ENCODE assay signal across 23 cellular contexts in the genomic region with DNA sequence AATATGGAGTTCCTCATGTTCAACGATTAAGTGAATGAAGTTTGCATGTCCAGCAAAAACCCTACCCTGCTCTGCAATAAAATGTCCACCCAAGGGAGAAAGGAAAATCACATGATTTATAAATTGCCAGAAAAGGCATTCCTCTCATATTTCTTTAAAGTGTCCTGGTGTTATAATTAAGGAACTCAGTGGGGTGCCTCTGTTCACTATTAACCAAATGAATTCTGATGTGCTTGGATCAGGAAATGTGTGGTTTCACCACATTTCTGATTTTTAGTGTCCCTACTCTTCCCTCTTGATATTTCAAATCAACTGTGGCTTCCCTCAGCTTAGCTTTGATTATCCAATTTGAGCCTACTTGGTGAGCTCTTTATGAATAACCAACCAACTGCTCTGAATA.
"Had no signal": no experiment of that assay in that cellular context is flagged by ENCODE, and none has a peak within 500 bp of the region (broad histone marks: within the 10 kb centered on the region; RNA-seq: fewer than 3 reads in every experiment).

No MANE protein-coding gene starts in this region.

- H3K27ac Mint-ChIP-seq: activated CD4-positive, alpha-beta memory T cell treated with anti-CD3 and anti-CD28 coated beads for 36 hours; activated CD4-positive, alpha-beta T cell treated with anti-CD3 and anti-CD28 coated beads for 36 hours; activated naive CD4-positive, alpha-beta T cell treated with anti-CD3 and anti-CD28 coated beads, Interleukin-2, amount 50 U/mL, for 24 hours; natural killer cell; T-helper 1 cell treated with Interleukin-12 subunit alpha and Interleukin-12 subunit beta and Interleukin-4 antibody, amounts not matched to agents 30 μg/mL and 1 μg/mL, for 36 hours had no signal

- DNase-seq: activated CD4-positive, alpha-beta memory T cell treated with anti-CD3 and anti-CD28 coated beads for 36 hours; activated CD4-positive, alpha-beta T cell treated with anti-CD3 and anti-CD28 coated beads for 36 hours; activated effector memory CD4-positive, alpha-beta T cell treated with anti-CD3 and anti-CD28 coated beads, Interleukin-2, amount 50 U/mL, for 16 hours; activated T-cell treated with anti-CD3 and anti-CD28 coated beads, Interleukin-2, amount 50 U/mL, for 48 hours; adrenal gland; cortex of kidney; effector CD4-positive, alpha-beta T cell; esophagus squamous epithelium; foreskin fibroblast; glutamatergic neuron; hypothalamus; kidney glomerular epithelial cell; mesendoderm; natural killer cell; posterior cingulate gyrus; small intestine; stimulated activated CD4-positive, alpha-beta T cell treated with anti-CD3 and anti-CD28 coated beads, Interleukin-4, amount 100 ng/mL, for 24 hours; stimulated activated naive CD4-positive, alpha-beta T cell treated with Interleukin-2 at 50 U/mL for 16 hours; transverse colon had no signal

- H3K4me3 Mint-ChIP-seq: activated CD4-positive, alpha-beta memory T cell treated with anti-CD3 and anti-CD28 coated beads for 36 hours; activated CD4-positive, alpha-beta T cell treated with anti-CD3 and anti-CD28 coated beads for 36 hours; activated naive CD4-positive, alpha-beta T cell treated with anti-CD3 and anti-CD28 coated beads, Interleukin-2, amount 50 U/mL, for 24 hours; brain; central memory CD8-positive, alpha-beta T cell; natural killer cell; T-helper 1 cell treated with Interleukin-12 subunit alpha and Interleukin-12 subunit beta and Interleukin-4 antibody, amounts not matched to agents 30 μg/mL and 1 μg/mL, for 36 hours had no signal

- H3K9me3 Mint-ChIP-seq: activated naive CD4-positive, alpha-beta T cell treated with anti-CD3 and anti-CD28 coated beads, Interleukin-2, amount 50 U/mL, for 24 hours; brain; central memory CD8-positive, alpha-beta T cell; natural killer cell; T-helper 1 cell treated with Interleukin-12 subunit alpha and Interleukin-12 subunit beta and Interleukin-4 antibody, amounts not matched to agents 30 μg/mL and 1 μg/mL, for 36 hours had no signal

- H3K27me3 Mint-ChIP-seq: brain; central memory CD8-positive, alpha-beta T cell had no signal

- H3K36me3 Mint-ChIP-seq: activated CD4-positive, alpha-beta memory T cell treated with anti-CD3 and anti-CD28 coated beads for 36 hours; activated naive CD4-positive, alpha-beta T cell treated with anti-CD3 and anti-CD28 coated beads, Interleukin-2, amount 50 U/mL, for 24 hours; brain; natural killer cell had no signal

- ATAC-seq: activated CD4-positive, alpha-beta T cell treated with anti-CD3 and anti-CD28 coated beads for 36 hours; natural killer cell had no signal

- H3K4me3 ChIP-seq: adrenal gland, esophagus squamous epithelium, transverse colon had no signal

- H3K4me1 Mint-ChIP-seq: activated CD4-positive, alpha-beta T cell treated with anti-CD3 and anti-CD28 coated beads for 36 hours; central memory CD8-positive, alpha-beta T cell; natural killer cell had no signal
